In the genomic region with DNA sequence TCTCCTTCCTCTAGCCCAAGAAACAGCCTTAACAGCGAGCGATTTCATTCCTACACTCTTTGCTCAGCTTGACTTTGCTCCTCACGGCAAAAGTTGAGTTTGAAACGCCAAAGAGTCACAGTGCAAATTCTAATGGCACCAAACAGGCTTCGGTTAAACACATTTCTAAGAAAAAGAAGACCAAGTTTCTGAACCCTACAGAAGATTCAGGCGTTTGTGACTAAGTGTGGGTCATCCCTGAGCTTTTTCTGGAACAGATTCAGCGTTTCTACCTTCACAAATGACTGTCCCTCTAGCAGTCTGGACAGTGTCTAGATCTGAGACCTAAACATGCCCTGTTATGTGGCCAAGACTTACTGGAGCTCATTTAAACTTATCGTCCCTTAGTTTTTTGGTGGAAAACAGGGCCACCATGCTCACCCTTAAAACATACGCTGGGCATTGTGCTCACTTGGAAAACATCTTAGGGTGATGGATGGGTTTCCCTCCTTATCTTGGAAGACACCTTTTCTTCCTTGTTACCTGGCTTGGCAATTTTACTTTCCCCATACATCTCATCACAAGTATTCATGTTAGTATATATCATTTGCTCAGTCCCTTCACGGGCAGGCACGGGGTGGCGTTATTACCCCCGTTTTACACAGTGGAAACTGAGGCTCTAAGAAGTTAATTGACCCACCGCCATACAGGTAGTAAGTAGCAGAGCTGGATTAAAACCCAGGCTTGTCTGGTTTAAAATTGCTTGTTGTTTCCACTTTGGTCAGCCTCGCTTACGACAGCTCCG, we compare ENCODE assay signal across 9 cellular contexts.
DNase-seq lines count a peak whose midpoint lies in the region; ATAC-seq and TF ChIP-seq lines count a peak whose summit lies in the region.
"Had no signal": no experiment of that assay in that cellular context is flagged by ENCODE, and none has a peak within 500 bp of the region (broad histone marks: within the 10 kb centered on the region; RNA-seq: fewer than 3 reads in every experiment).

No MANE protein-coding gene starts in this region.

- DNase-seq in NB4 (ENCODE audit: low read depth) (no peak), dedifferentiated amniotic fluid mesenchymal stem cell (ENCODE audit: extremely low spot score) (peak; percentile 40), Kasumi-1 (lab: John Stamatoyannopoulos, UW) (no peak), hepatic stellate cell (ENCODE audit: low spot score) (no peak), NCI-H748 treated with DMSO at 0.1 percent for 48 hours (lab: John Stamatoyannopoulos, UW) (no peak)
- DNase-seq: left cardiac atrium had no signal

- ATAC-seq in GM19023 (IDR thresholded peaks at IDR 0.05; ENCODE audit: unreplicated experiment) = no peak

- 0 out of 2 replicates have a peak, but pooled peaks cover 3% of the 10 kb centered on the region for H3K36me3 ChIP-seq in BLaER1
- H3K36me3 ChIP-seq in mucosa of stomach (ENCODE audit: control insufficient read depth, insufficient read depth, low read length) = no peaks in the 10 kb centered on the region

- H4K20me1 ChIP-seq in BLaER1 = peaks cover 28% of the 10 kb centered on the region

- H3K9me3 ChIP-seq in BLaER1 = no peaks in the 10 kb centered on the region
- no peaks in the 10 kb centered on the region for H3K9me3 ChIP-seq in mucosa of stomach (ENCODE audit: control insufficient read depth, low read length)

- H3K4me1 ChIP-seq in BLaER1 (peaks cover 46% of the 10 kb centered on the region), mucosa of stomach (ENCODE audit: control insufficient read depth, insufficient read depth, low read length) (peaks cover 14% of the 10 kb centered on the region)

- H3K9ac ChIP-seq in BLaER1 (peak overlapping the region; percentile 83), mucosa of stomach (ENCODE audit: low read length) (peak overlapping the region; percentile 89)

- H3K27ac ChIP-seq in BLaER1 = no peak overlapping the region

- no peak for TF ChIP-seq CTCF in NB4 (IDR thresholded peaks at IDR 0.05; ENCODE audit: low read depth, low read length)

- peak overlapping the region; percentile 88 for H3K4me2 ChIP-seq in BLaER1

- peaks cover 6% of the 10 kb centered on the region; the same call in 1 of the 2 replicates for H3K27me3 ChIP-seq in BLaER1
- no peaks in the 10 kb centered on the region for H3K27me3 ChIP-seq in mucosa of stomach (ENCODE audit: control insufficient read depth, insufficient read depth, low read length)

- no peak for TF ChIP-seq POLR2A in NB4 (IDR thresholded peaks at IDR 0.05; ENCODE audit: extremely low read depth, insufficient read length)

- H3K4me3 ChIP-seq in BLaER1 (peak overlapping the region; percentile 91), NB4 (ENCODE audit: low read depth, low read length) (peak overlapping the region; percentile 70), mucosa of stomach (ENCODE audit: low read length) (peak overlapping the region; percentile 86)
